Comparison of ENCODE assay signal across 8 cellular contexts in genomic region chr9:41798683-41799082, GRCh38.
DNase-seq lines count a peak whose midpoint lies in the region; FAIRE-seq and TF ChIP-seq lines count a peak whose summit lies in the region.
"Not testable (repeated sequence)": the region's sequence is repeated elsewhere in the genome, so short reads cannot be mapped to it uniquely, and the experiment has no call there.

No MANE protein-coding gene starts in this region.

- WGBS in SK-N-SH (ENCODE audit: low lambda C conversion rate) = 17% methylated on average over 4 of the region's 4 CpGs
- WGBS in mesendoderm (ENCODE audit: extremely low coverage, insufficient coverage, low lambda C conversion rate) = no CpG with 5 or more reads among the region's 4 CpGs
- WGBS in small intestine, 3 donors = 39 to 61% (median 52%) methylated on average over 4 of the region's 4 CpGs

- H4K5ac ChIP-seq in mesendoderm (ENCODE audit: low read length) = not testable (repeated sequence)

- POLR2A ChIA-PET in SK-N-SH (lab: Yijun Ruan, JAX) = not testable (repeated sequence)

- not testable (repeated sequence) for TF ChIP-seq EP300 in SK-N-SH (IDR thresholded peaks at IDR 0.05; ENCODE audit: borderline replicate concordance in 1 of 2, low read depth in 1 of 2, low read length in 1 of 2)

- not testable (repeated sequence) for H3K4me2 ChIP-seq in SK-N-SH; mesendoderm (ENCODE audit: low read length)

- H2BK15ac ChIP-seq in mesendoderm (replicated peaks; ENCODE audit: low read depth) = not testable (repeated sequence)

- TF ChIP-seq RAD21 in SK-N-SH (IDR thresholded peaks at IDR 0.05; ENCODE audit: low read length) = not testable (repeated sequence)

- not testable (repeated sequence) for H3K9me2 ChIP-seq in SK-N-SH

- H2BK120ac ChIP-seq in mesendoderm (ENCODE audit: low read depth, low read length) = not testable (repeated sequence)

- not testable (repeated sequence) for H3K79me2 ChIP-seq in SK-N-SH (ENCODE audit: insufficient read depth); mesendoderm (ENCODE audit: control insufficient read depth, insufficient read depth, low read length)

- DNase-seq in HS-5 (ENCODE audit: low read depth) (peak; percentile 10), M059J (ENCODE audit: low read depth) (peak; percentile 42), astrocyte of the spinal cord (ENCODE audit: low read depth, low spot score) (peak; percentile 36), choroid plexus epithelial cell (ENCODE audit: low read depth) (peak; percentile 68), fibroblast of the aortic adventitia (ENCODE audit: low read depth) (peak; percentile 73), mesendoderm (peak; percentile 3), small intestine (peak; percentile 17)
- not testable (repeated sequence) for DNase-seq in SK-N-SH

- H2BK5ac ChIP-seq in mesendoderm (ENCODE audit: low read length) = not testable (repeated sequence)

- not testable (repeated sequence) for H3K23ac ChIP-seq in mesendoderm (ENCODE audit: low read length)

- CTCF ChIA-PET in SK-N-SH (lab: Yijun Ruan, JAX) = not testable (repeated sequence)

- not testable (repeated sequence) for H3F3A ChIP-seq in SK-N-SH (replicated peaks; ENCODE audit: insufficient read depth)

- H3K4me3 ChIP-seq in SK-N-SH (ENCODE audit: low read depth in 2 of 2, low read length in 1 of 2); astrocyte of the spinal cord (ENCODE audit: low read depth, low read length); choroid plexus epithelial cell (ENCODE audit: low read depth, low read length); fibroblast of the aortic adventitia (ENCODE audit: low read depth, low read length); mesendoderm (ENCODE audit: low read length); small intestine (ENCODE audit: low read depth in 1 of 2, low read length in 2 of 2): not testable (repeated sequence)

- H3K9me3 ChIP-seq in SK-N-SH; small intestine (ENCODE audit: control insufficient read depth, low read depth): not testable (repeated sequence)

- not testable (repeated sequence) for H3K4me1 ChIP-seq in SK-N-SH (ENCODE audit: control insufficient read depth in 1 of 2, insufficient read depth in 2 of 2, low read depth in 1 of 2, low read length in 1 of 2); mesendoderm (ENCODE audit: control insufficient read depth, low read depth, low read length); small intestine (ENCODE audit: control insufficient read depth in 2 of 2, insufficient read depth in 1 of 2, low read depth in 1 of 2, low read length in 1 of 2)

- not testable (repeated sequence) for H3K4ac ChIP-seq in mesendoderm (ENCODE audit: low read depth, low read length)

- not testable (repeated sequence) for H3K36me3 ChIP-seq in SK-N-SH (replicated peaks in 1 of 2; ENCODE audit: control insufficient read depth in 1 of 2, insufficient read depth in 2 of 2, low read length in 1 of 2); mesendoderm (ENCODE audit: control insufficient read depth, insufficient read depth, low read length); small intestine (ENCODE audit: control insufficient read depth in 2 of 2, insufficient read depth in 2 of 2, low read length in 2 of 2)

- in situ Hi-C loops in astrocyte of the spinal cord (cut with HindIII; ENCODE audit: low sequenced_read_pairs) = not testable (repeated sequence)

- H2AK5ac ChIP-seq in mesendoderm (ENCODE audit: low read length) = not testable (repeated sequence)

- not testable (repeated sequence) for H3K27me3 ChIP-seq in SK-N-SH (ENCODE audit: insufficient read depth); mesendoderm (ENCODE audit: insufficient read depth, low read length, poor library complexity); small intestine (ENCODE audit: control insufficient read depth in 2 of 2, insufficient read depth in 2 of 2, low read length in 2 of 2)

- H3K18ac ChIP-seq in mesendoderm (ENCODE audit: low read length) = not testable (repeated sequence)

- not testable (repeated sequence) for H3K79me1 ChIP-seq in mesendoderm (ENCODE audit: low read length)

- not testable (repeated sequence) for H4K20me1 ChIP-seq in SK-N-SH (ENCODE audit: insufficient read depth)

- not testable (repeated sequence) for H3K27ac ChIP-seq in SK-N-SH (ENCODE audit: low read depth in 2 of 2, low read length in 1 of 2); mesendoderm (ENCODE audit: low read depth, low read length); small intestine (ENCODE audit: low read depth in 1 of 2, low read length in 1 of 2)

- H3K56ac ChIP-seq in mesendoderm (ENCODE audit: low read length) = not testable (repeated sequence)

- not testable (repeated sequence) for FAIRE-seq in small intestine (lab: Jason Lieb, UNC)

- H3K9ac ChIP-seq in SK-N-SH; mesendoderm (ENCODE audit: low read length): not testable (repeated sequence)

- H2AFZ ChIP-seq in SK-N-SH (ENCODE audit: low read depth) = not testable (repeated sequence)

- not testable (repeated sequence) for H4K8ac ChIP-seq in mesendoderm (ENCODE audit: low read depth, low read length)

- TF ChIP-seq CTCF in SK-N-SH (IDR thresholded peaks at IDR 0.05) (peak; percentile 41), choroid plexus epithelial cell (conservative IDR thresholded peaks at IDR 0.05; ENCODE audit: low read depth, low read length) (peak; percentile 23), fibroblast of the aortic adventitia (IDR thresholded peaks at IDR 0.05; ENCODE audit: insufficient read depth, low read length) (peak; percentile 21)
- TF ChIP-seq CTCF in astrocyte of the spinal cord (IDR thresholded peaks at IDR 0.05; ENCODE audit: low read depth, low read length) = not testable (repeated sequence)
